22 cellular contexts compared by ENCODE assay signal in the genomic region with DNA sequence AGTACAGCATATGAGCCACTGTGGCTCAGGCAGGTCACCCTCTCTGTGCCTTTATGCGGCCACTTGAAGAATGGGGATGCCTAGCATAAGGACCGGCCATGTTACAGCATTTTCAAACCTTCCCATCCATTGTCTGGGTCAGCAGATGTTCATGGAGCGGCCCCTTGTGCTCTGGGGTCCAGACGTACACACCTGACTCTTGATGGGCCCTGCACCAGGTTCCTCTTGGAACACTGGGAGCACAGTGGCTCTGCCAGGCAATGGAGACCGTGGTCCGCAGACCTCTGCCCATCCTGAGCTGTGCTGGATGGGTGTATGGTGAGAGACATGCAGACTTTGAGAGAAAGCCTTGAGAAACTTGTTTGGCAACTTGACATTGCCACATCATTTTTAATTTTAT. TPM values are rescaled to one million over a fixed set of nuclear protein-coding genes. Genes with fewer than 3 reads are reported as not detected.
DNase-seq lines count a peak whose midpoint lies in the region; ATAC-seq and TF ChIP-seq lines count a peak whose summit lies in the region.
"Had no signal": no experiment of that assay in that cellular context is flagged by ENCODE, and none has a peak within 500 bp of the region (broad histone marks: within the 10 kb centered on the region; RNA-seq: fewer than 3 reads in every experiment).

No MANE protein-coding gene starts in this region.

- peaks cover 51% of the 10 kb centered on the region for H3K4me1 Mint-ChIP-seq in chondrocyte (ENCODE audit: low read depth)

- no peak for ATAC-seq in gastroesophageal sphincter
- ATAC-seq in GM21619 (IDR thresholded peaks at IDR 0.05; ENCODE audit: unreplicated experiment): no peak
- ATAC-seq: HCT116 had no signal

- H3K9me3 ChIP-seq in gastroesophageal sphincter: no peaks in the 10 kb centered on the region
- H3K9me3 ChIP-seq in osteoblast (ENCODE audit: low read depth, low read length): no peaks in the 10 kb centered on the region
- no peaks in the 10 kb centered on the region for H3K9me3 ChIP-seq in vagina
- H3K9me3 ChIP-seq: BLaER1 had no signal

- H3K4me1 ChIP-seq in gastroesophageal sphincter (peaks cover 7 to 84% (median 36%) of the 10 kb centered on the region in 3 donors), osteoblast (ENCODE audit: insufficient read depth, low read length) (peaks cover 12% of the 10 kb centered on the region), vagina (peaks cover 92% of the 10 kb centered on the region)

- TF ChIP-seq CTCF in chondrocyte (IDR thresholded peaks at IDR 0.05) (no peak), gastroesophageal sphincter (IDR thresholded peaks at IDR 0.05) (no peak), osteoblast (IDR thresholded peaks at IDR 0.05; ENCODE audit: extremely low read depth, low read depth, low read length) (no peak), vagina (IDR thresholded peaks at IDR 0.05) (no peak)

- no peak overlapping the region for H3K4me2 ChIP-seq in osteoblast (ENCODE audit: insufficient read depth, low read length)

- peaks cover 2% of the 10 kb centered on the region for H3K36me3 Mint-ChIP-seq in chondrocyte (ENCODE audit: low read depth)

- intact Hi-C loops in vagina (cut with DNase I): no loop called here

- no peak overlapping the region for H3K4me3 Mint-ChIP-seq in chondrocyte (ENCODE audit: unreplicated experiment)
- H3K4me3 Mint-ChIP-seq: CD4-positive, alpha-beta T cell had no signal

- H3K36me3 ChIP-seq in gastroesophageal sphincter (no peaks in the 10 kb centered on the region), osteoblast (ENCODE audit: insufficient read depth, low read length) (no peaks in the 10 kb centered on the region), vagina (no peaks in the 10 kb centered on the region)
- H3K36me3 ChIP-seq: BLaER1 had no signal

- TF ChIP-seq POLR2A in gastroesophageal sphincter (IDR thresholded peaks at IDR 0.05) (no peak), vagina (IDR thresholded peaks at IDR 0.05) (no peak)

- H3K9me3 Mint-ChIP-seq in chondrocyte (ENCODE audit: low read depth): no peaks in the 10 kb centered on the region
- H3K9me3 Mint-ChIP-seq: CD4-positive, alpha-beta T cell had no signal

- TF ChIP-seq EP300 in gastroesophageal sphincter (IDR thresholded peaks at IDR 0.05): no peak

- peak; percentile 59 for DNase-seq in chondrocyte (ENCODE audit: low spot score)
- DNase-seq in osteoblast (ENCODE audit: insufficient read length, low spot score, missing footprints): peak; percentile 62
- DNase-seq in vagina (ENCODE audit: extremely low spot score in 2 of 2): no peak
- DNase-seq in GM03348 (ENCODE audit: low spot score): no peak
- DNase-seq in ACHN: no peak
- DNase-seq: CD4-positive, alpha-beta T cell; COR-L47; DND-41; KBM-7; MM.1S; NCI-H1048; NCI-H1417 treated with DMSO at 0.1 percent for 48 hours; NCI-H187; NCI-H2107; NCI-H446 treated with DMSO at 0.1 percent for 48 hours; NCI-H526 treated with DMSO at 0.1 percent for 48 hours; Right ventricle myocardium superior had no signal

- H3K27me3 ChIP-seq in gastroesophageal sphincter (no peaks in the 10 kb centered on the region), osteoblast (ENCODE audit: insufficient read depth, low read length) (no peaks in the 10 kb centered on the region), vagina (no peaks in the 10 kb centered on the region)
- H3K27me3 ChIP-seq: BLaER1 had no signal

- no peaks in the 10 kb centered on the region for H3K79me2 ChIP-seq in osteoblast (ENCODE audit: insufficient read depth, low read length)

- H3K27ac ChIP-seq in gastroesophageal sphincter: peak overlapping the region in 3 of 4 donors; percentile 66 to 85 (median 83)
- H3K27ac ChIP-seq in osteoblast (ENCODE audit: low read depth, low read length): no peak overlapping the region
- peak overlapping the region; percentile 87 for H3K27ac ChIP-seq in vagina
- H3K27ac ChIP-seq: HL-60 had no signal

- H3K4me3 ChIP-seq in gastroesophageal sphincter (no peak overlapping the region), osteoblast (ENCODE audit: insufficient read depth, low read length) (no peak overlapping the region), vagina (no peak overlapping the region)
- H3K4me3 ChIP-seq: BLaER1 had no signal

- no peak overlapping the region for H2AFZ ChIP-seq in osteoblast (ENCODE audit: low read length)

- WGBS in gastroesophageal sphincter (ENCODE audit: low coverage in 1 of 2), 2 donors: 90% methylated on average over 2 of the region's 6 CpGs; no CpG with 5 or more reads in 1 of the 2 donors

- H3K27me3 Mint-ChIP-seq in chondrocyte (ENCODE audit: low read depth): no peaks in the 10 kb centered on the region
- H3K27me3 Mint-ChIP-seq: CD4-positive, alpha-beta T cell had no signal

- H3K27ac Mint-ChIP-seq in chondrocyte (ENCODE audit: unreplicated experiment): no peak overlapping the region
- H3K27ac Mint-ChIP-seq: CD4-positive, alpha-beta T cell had no signal

- H4K20me1 ChIP-seq in osteoblast (ENCODE audit: insufficient read depth, low read length): peaks cover 33% of the 10 kb centered on the region

- in situ Hi-C loops in ACHN (cut with HindIII; ENCODE audit: low pct_ligation_motif_present, low pct_unique_long_range_greater_than_20kb, low sequenced_read_pairs): no loop called here

RNA-seq across cellular contexts. Expression of a gene that starts 9.8 kb away (rescaled TPM):
- total RNA-seq in chondrocyte (32.9 to 35.1 TPM (median 35.0 TPM) in 3 replicates), gastroesophageal sphincter (10 to 100 TPM; 26.4 to 57.2 (median 29.6) TPM), osteoblast (5.4 and 6.8 TPM in 2 replicates), vagina (15.2 TPM)

Comparison
In these comparisons a context has a peak if more than half of its experiments do, and no peak if none do; other contexts are left out.
1. DNase-seq: peak in chondrocyte (single experiment) and osteoblast (single experiment); none in vagina (0 of 2), GM03348 (single experiment) and ACHN (single experiment).